Comparison of ENCODE assay signal across 20 cellular contexts in the genomic region with DNA sequence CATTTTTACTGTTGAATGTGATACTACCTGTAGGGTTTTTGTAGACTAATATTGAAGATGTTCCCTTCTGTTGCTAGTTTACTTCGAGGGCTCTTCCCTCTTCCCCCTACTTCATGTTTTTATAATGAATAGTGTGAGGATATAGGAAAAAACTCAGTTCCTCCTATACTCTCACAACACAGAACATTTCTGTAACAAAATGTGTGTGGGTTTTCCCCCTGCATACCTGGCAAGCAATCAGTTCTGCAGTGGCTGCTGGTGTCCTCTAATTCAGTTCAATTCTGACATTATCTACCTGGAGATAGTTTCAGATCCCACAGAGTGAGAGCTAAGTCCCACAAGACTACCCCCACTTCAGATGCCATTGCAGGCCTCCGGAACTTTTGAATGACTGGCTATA.
A peak's percentile ranks its signal among the peaks of the same experiment; 100 is the strongest.
DNase-seq lines count a peak whose midpoint lies in the region; ATAC-seq, FAIRE-seq and TF ChIP-seq lines count a peak whose summit lies in the region.
"Had no signal": no experiment of that assay in that cellular context is flagged by ENCODE, and none has a peak within 500 bp of the region (broad histone marks: within the 10 kb centered on the region; RNA-seq: fewer than 3 reads in every experiment).

No MANE protein-coding gene starts in this region.

- no peak for FAIRE-seq in GM12891 (lab: Jason Lieb, UNC)
- FAIRE-seq: G401.6, GM18507, H1 had no signal

- H3K4me3 ChIP-seq in OCI-LY3 (ENCODE audit: low read length) (0 out of 2 replicates have a peak overlapping the region, but pooled peaks have one; percentile 27), PC-9 (no peak overlapping the region), coronary artery (no peak overlapping the region)
- H3K4me3 ChIP-seq: GM23248 had no signal

- peaks cover 1% of the 10 kb centered on the region for H3K4me1 Mint-ChIP-seq in progenitor cell of endocrine pancreas (ENCODE audit: low read depth)

- no peak overlapping the region for H3K9ac ChIP-seq in OCI-LY3 (ENCODE audit: low read length)
- H3K9ac ChIP-seq: GM23248 had no signal

- H3K36me3 Mint-ChIP-seq in progenitor cell of endocrine pancreas (ENCODE audit: insufficient read depth) = peaks cover 33% of the 10 kb centered on the region

- peak overlapping the region; percentile 8 for H3K27ac Mint-ChIP-seq in progenitor cell of endocrine pancreas
- H3K27ac Mint-ChIP-seq: CD4-positive, CD25-positive, alpha-beta regulatory T cell; CD8-positive, alpha-beta T cell had no signal

- ATAC-seq in left colon (peak; percentile 12), HG02884 (IDR thresholded peaks at IDR 0.05; ENCODE audit: unreplicated experiment) (no peak)
- ATAC-seq: CD8-positive, alpha-beta T cell had no signal

- no TSS peak for BruUV-seq in PC-9 (replicated peaks; lab: Mats Ljungman, UMichigan)

- TF ChIP-seq POLR2A in GM12891 (IDR thresholded peaks at IDR 0.05; ENCODE audit: low read depth, low read length) = no peak

- H3K9me3 Mint-ChIP-seq in progenitor cell of endocrine pancreas (ENCODE audit: low read depth) = peaks cover 23% of the 10 kb centered on the region

- H3K4me3 Mint-ChIP-seq in progenitor cell of endocrine pancreas (ENCODE audit: low read depth) = no peak overlapping the region
- H3K4me3 Mint-ChIP-seq: CD4-positive, CD25-positive, alpha-beta regulatory T cell; CD8-positive, alpha-beta T cell had no signal

- H3K27me3 ChIP-seq in OCI-LY3 (ENCODE audit: low read depth, low read length) (no peaks in the 10 kb centered on the region), PC-9 (ENCODE audit: insufficient read depth, low read depth) (no peaks in the 10 kb centered on the region)

- peaks cover 16% of the 10 kb centered on the region for H3K4me1 ChIP-seq in OCI-LY3 (ENCODE audit: low read length)
- H3K4me1 ChIP-seq in PC-9 (replicated peaks; ENCODE audit: insufficient read depth) = no peaks in the 10 kb centered on the region
- H3K4me1 ChIP-seq: Caco-2 had no signal

- H3K9me3 ChIP-seq in OCI-LY3 (ENCODE audit: insufficient read depth, low read length) (no peaks in the 10 kb centered on the region), PC-9 (ENCODE audit: insufficient read depth, low read depth) (no peaks in the 10 kb centered on the region)
- H3K9me3 ChIP-seq: Caco-2 had no signal

- H3K4me2 ChIP-seq in OCI-LY3 (ENCODE audit: low read length) (peak overlapping the region; percentile 61), PC-9 (no peak overlapping the region)

- H4K20me1 ChIP-seq in OCI-LY3 (ENCODE audit: insufficient read depth, low read length) = peaks cover 30% of the 10 kb centered on the region
- no peaks in the 10 kb centered on the region for H4K20me1 ChIP-seq in PC-9 (ENCODE audit: insufficient read depth)

- H3K79me2 ChIP-seq in OCI-LY3 (ENCODE audit: low read length) (peaks cover 34% of the 10 kb centered on the region), PC-9 (ENCODE audit: low read depth) (no peaks in the 10 kb centered on the region)

- H3K27ac ChIP-seq in OCI-LY3 (ENCODE audit: low read length) (peak overlapping the region; percentile 29; the same call in 1 of the 2 replicates), PC-9 (no peak overlapping the region), coronary artery (no peak overlapping the region)
- H3K27ac ChIP-seq: GM23248 had no signal

- CTCF ChIA-PET in PC-9 (lab: Charles Lee) = no interaction called here

- no peak for TF ChIP-seq CTCF in OCI-LY3 (IDR thresholded peaks at IDR 0.05; ENCODE audit: low read depth, low read length)
- no peak for TF ChIP-seq CTCF in progenitor cell of endocrine pancreas (IDR thresholded peaks at IDR 0.05; ENCODE audit: unreplicated experiment)
- TF ChIP-seq CTCF in PC-9 (conservative IDR thresholded peaks at IDR 0.05) = no peak
- no peak for TF ChIP-seq CTCF in coronary artery (IDR thresholded peaks at IDR 0.05)

- POLR2A ChIA-PET in PC-9 (lab: Charles Lee; ENCODE audit: unreplicated experiment) = no interaction called here

- no peak overlapping the region for H2AFZ ChIP-seq in OCI-LY3 (ENCODE audit: low read depth, low read length)
- H2AFZ ChIP-seq in PC-9 = no peak overlapping the region
- H2AFZ ChIP-seq: GM23248 had no signal

- no peaks in the 10 kb centered on the region for H3F3A ChIP-seq in PC-9 (ENCODE audit: insufficient read depth, low read depth)

- H3K27me3 Mint-ChIP-seq in progenitor cell of endocrine pancreas = no peaks in the 10 kb centered on the region
- H3K27me3 Mint-ChIP-seq: CD4-positive, CD25-positive, alpha-beta regulatory T cell had no signal

- H3K36me3 ChIP-seq in OCI-LY3 (replicated peaks; ENCODE audit: low read depth, low read length) = peaks cover 6% of the 10 kb centered on the region
- no peaks in the 10 kb centered on the region for H3K36me3 ChIP-seq in PC-9 (ENCODE audit: low read depth)

- intact Hi-C loops in left colon (cut with DNase I, micrococcal nuclease) (no loop called here), PC-9 (cut with micrococcal nuclease; ENCODE audit: unreplicated experiment) (no loop called here)

- DNase-seq in GM12891 (ENCODE audit: insufficient read length, low spot score) (no peak), left colon (no peak), progenitor cell of endocrine pancreas (ENCODE audit: low spot score, unreplicated experiment) (no peak), PC-9 (no peak), coronary artery (ENCODE audit: low spot score) (no peak), NCI-H1105 treated with DMSO at 0.1 percent for 48 hours (lab: John Stamatoyannopoulos, UW) (no peak)
- DNase-seq: C1 segment of cervical spinal cord; Caco-2; CD4-positive, CD25-positive, alpha-beta regulatory T cell; CD8-positive, alpha-beta T cell; DMS153; DND-41; GM23248; H7; HCEC 1CT had no signal

- H3K9me2 ChIP-seq in PC-9 (ENCODE audit: insufficient read depth) = no peaks in the 10 kb centered on the region

TF ChIP-seq in GM12891, 5 proteins besides CTCF, POLR2A, EP300 and RAD21:
- TF ChIP-seq POLR2AphosphoS5 (IDR thresholded peaks at IDR 0.05; ENCODE audit: low read depth, low read length) (no peak), TAF1 (IDR thresholded peaks at IDR 0.05; ENCODE audit: low read depth, low read length) (no peak), POU2F2 (IDR thresholded peaks at IDR 0.05; ENCODE audit: low read depth, low read length) (no peak), PAX5 (IDR thresholded peaks at IDR 0.05; ENCODE audit: insufficient read depth, low read length, severe bottlenecking) (no peak), SPI1 (IDR thresholded peaks at IDR 0.05; ENCODE audit: low read depth, low read length) (peak; percentile 23; the same call in 1 of the 2 replicates)
